In genomic region chr20:24451992-24452391, GRCh38 we compare ENCODE assay signal across 23 cellular contexts. TPM values are rescaled to one million over a fixed set of nuclear protein-coding genes. Genes with fewer than 3 reads are reported as not detected.
"Had no signal": no experiment of that assay in that cellular context is flagged by ENCODE, and none has a peak within 500 bp of the region (broad histone marks: within the 10 kb centered on the region; RNA-seq: fewer than 3 reads in every experiment).

No MANE protein-coding gene starts in this region.

- H3K4me3 ChIP-seq: colonic mucosa, dorsolateral prefrontal cortex, esophagus squamous epithelium, gastrocnemius medialis, heart right ventricle, left lung, lower lobe of right lung had no signal

- H3K4me1 ChIP-seq: colonic mucosa, esophagus squamous epithelium, gastrocnemius medialis, heart right ventricle, left lung, lower lobe of right lung had no signal

- ATAC-seq: esophagus mucosa, gastrocnemius medialis, left cardiac atrium, left lung, left ventricle myocardium superior, lower lobe of right lung had no signal

- H3K36me3 ChIP-seq: colonic mucosa, esophagus squamous epithelium, gastrocnemius medialis, heart right ventricle, left lung, lower lobe of right lung had no signal

- H3K27me3 ChIP-seq: colonic mucosa had no signal

- DNase-seq: colonic mucosa; dermis blood vessel endothelial cell; dorsolateral prefrontal cortex; effector CD4-positive, alpha-beta T cell; effector memory CD4-positive, alpha-beta T cell; esophagus squamous epithelium; foreskin fibroblast; foreskin melanocyte; gastrocnemius medialis; glutamatergic neuron; heart right ventricle; hippocampal formation; left cardiac atrium; left lung; left ventricle myocardium superior; lower lobe of right lung; mesenchymal stem cell; midbrain had no signal

- H3K27ac ChIP-seq: colonic mucosa, dorsolateral prefrontal cortex, epithelial cell of prostate, esophagus squamous epithelium, gastrocnemius medialis, heart right ventricle, left lung, lower lobe of right lung had no signal

- H3K9me3 ChIP-seq: colonic mucosa, esophagus squamous epithelium, gastrocnemius medialis, heart right ventricle, left lung, lower lobe of right lung had no signal

RNA-seq across cellular contexts. Expression of gene SYNDIG1, which starts 17.4 kb away (rescaled TPM):
- total RNA-seq: esophagus squamous epithelium, glomerular endothelial cell, lung microvascular endothelial cell, mononuclear cell had no signal
